8 cellular contexts compared by ENCODE assay signal in genomic region chr9:111937781-111938426, GRCh38. TPM values are rescaled to one million over a fixed set of nuclear protein-coding genes. Genes with fewer than 3 reads are reported as not detected.
DNase-seq lines count a peak whose midpoint lies in the region; ATAC-seq and TF ChIP-seq lines count a peak whose summit lies in the region.

No MANE protein-coding gene starts in this region.

- H3K4me3 ChIP-seq in fibroblast of pulmonary artery (replicated peaks; ENCODE audit: low read depth, low read length) = no peak overlapping the region

- TF ChIP-seq CTCF in fibroblast of pulmonary artery (IDR thresholded peaks at IDR 0.05; ENCODE audit: low read length, missing control alignments) = no peak

- in situ Hi-C loops in G401 (cut with HindIII; ENCODE audit: low sequenced_read_pairs) = no loop called here

- DNase-seq in activated CD4-positive, alpha-beta T cell treated with anti-CD3 and anti-CD28 coated beads, Interleukin-2, amount 50 U/mL, for 4 hours = peak; percentile 49 to 53
- DNase-seq in fibroblast of pulmonary artery (ENCODE audit: low read depth) (peak; percentile 90), G401 (ENCODE audit: low spot score) (no peak)
- peak; percentile 9 to 24 for DNase-seq in stimulated activated CD4-positive, alpha-beta T cell treated with anti-CD3 and anti-CD28 coated beads, Interleukin-1b, Interleukin-23, amount 100 ng/mL, for 1 hour (ENCODE audit: low read depth in 2 of 2)

- ATAC-seq in GM18517 (IDR thresholded peaks at IDR 0.05; ENCODE audit: unreplicated experiment) (peak; percentile 63), HG03139 (IDR thresholded peaks at IDR 0.05; ENCODE audit: unreplicated experiment) (peak; percentile 51), HG03039 (IDR thresholded peaks at IDR 0.05; ENCODE audit: unreplicated experiment) (no peak), GM21515 (IDR thresholded peaks at IDR 0.05; ENCODE audit: unreplicated experiment) (no peak)

RNA-seq across cellular contexts. Expression of gene UGCG, which starts 41.3 kb away (rescaled TPM):
- 147 and 192 TPM in 2 replicates for total RNA-seq in G401 (2014; rRNA removed; shearing (Covaris generic))

Comparison
In these comparisons a context has a peak if more than half of its experiments do, and no peak if none do; other contexts are left out.
1. ATAC-seq: peak in GM18517 (single experiment) and HG03139 (single experiment); none in HG03039 (single experiment) and GM21515 (single experiment).